8 cellular contexts compared by ENCODE assay signal in genomic region chr12:56158029-56158925, GRCh38. TPM values are rescaled to one million over a fixed set of nuclear protein-coding genes. Genes with fewer than 3 reads are reported as not detected.
DNase-seq lines count a peak whose midpoint lies in the region; ATAC-seq and TF ChIP-seq lines count a peak whose summit lies in the region.

Gene MYL6 (plus strand): TSS chr12:56158359. CDS start chr12:56158402, 43 bp downstream.

- DNase-seq in NCI-H1417 (lab: John Stamatoyannopoulos, UW) (peak; percentile 96 to 99 (median 99)), SW 1271 (lab: John Stamatoyannopoulos, UW) (peak; percentile 92 to 98), cardiac septum (ENCODE audit: low spot score) (peak; percentile 99), trophoblast cell (peak; percentile 97 to 99), transverse colon (peak; percentile 97)
- DNase-seq in activated naive CD8-positive, alpha-beta T cell treated with anti-CD3 and anti-CD28 coated beads, Interleukin-2, amount 50 U/mL, for 24 hours: peak; percentile 90

- peak within 1 kb of the TSS; percentile 97 for H2BK5ac ChIP-seq in trophoblast cell (ENCODE audit: low read depth, low read length, poor library complexity)

- peaks cover 19% of the 10 kb centered on the region for H3K79me2 ChIP-seq in trophoblast cell (ENCODE audit: control insufficient read depth, insufficient read depth, low read length, poor library complexity)

- no peaks in the 10 kb centered on the region for H3K27me3 Mint-ChIP-seq in activated naive CD8-positive, alpha-beta T cell treated with anti-CD3 and anti-CD28 coated beads, Interleukin-2, amount 50 U/mL, for 24 hours

- no peak for TF ChIP-seq EP300 in transverse colon (IDR thresholded peaks at IDR 0.05; ENCODE audit: low read depth)

- H3K9me3 ChIP-seq in trophoblast cell (ENCODE audit: insufficient read depth, low read depth, low read length) (peaks cover 4% of the 10 kb centered on the region), transverse colon (no peaks in the 10 kb centered on the region)

- peak within 1 kb of the TSS; percentile 100 for H2AK5ac ChIP-seq in trophoblast cell (ENCODE audit: low read length)

- intact Hi-C loops in cardiac septum (cut with DNase I) (loop anchor here (2.0 kb wide), 3 partner anchors 31 to 39 kb away; partner anchors contain the start of genes SMARCC2 and ZC3H10), transverse colon (cut with DNase I; ENCODE audit: low total_unique reads) (loop anchor here (2.0 kb wide), 1 partner anchor 31 kb away; no protein-coding TSS in a partner anchor)

- peak within 1 kb of the TSS; percentile 32 for H2AFZ ChIP-seq in trophoblast cell (ENCODE audit: insufficient read depth, low read length, poor library complexity)

- in situ Hi-C loops in transverse colon (cut with MboI; ENCODE audit: low pct_ligation_motif_present in 1 of 4, low pct_unique_long_range_greater_than_20kb in 1 of 4, low sequenced_read_pairs in 3 of 4): no loop called here

- peak; percentile 68 for ATAC-seq in HG02763 (IDR thresholded peaks at IDR 0.05; ENCODE audit: unreplicated experiment)
- ATAC-seq in activated naive CD8-positive, alpha-beta T cell treated with anti-CD3 and anti-CD28 coated beads, Interleukin-2, amount 50 U/mL, for 24 hours: peak; percentile 87

- peak within 1 kb of the TSS; percentile 99 for H3K14ac ChIP-seq in trophoblast cell (ENCODE audit: low read length)

- peak within 1 kb of the TSS; percentile 96 for H3K4me3 Mint-ChIP-seq in activated naive CD8-positive, alpha-beta T cell treated with anti-CD3 and anti-CD28 coated beads, Interleukin-2, amount 50 U/mL, for 24 hours

- peaks cover 40 to 53% of the 10 kb centered on the region in 2 experiments for H3K36me3 ChIP-seq in trophoblast cell (ENCODE audit: control insufficient read depth in 1 of 2, insufficient read depth in 2 of 2, low read length in 2 of 2)
- H3K36me3 ChIP-seq in transverse colon: peaks cover 0 to 32% (median 11%) of the 10 kb centered on the region in 4 donors

- H3K4me3 ChIP-seq in trophoblast cell (ENCODE audit: low read depth, low read length) (peak within 1 kb of the TSS; percentile 96), transverse colon (peak within 1 kb of the TSS; percentile 77 to 94 (median 84))

- H3K36me3 Mint-ChIP-seq in activated naive CD8-positive, alpha-beta T cell treated with anti-CD3 and anti-CD28 coated beads, Interleukin-2, amount 50 U/mL, for 24 hours (ENCODE audit: low read depth): peaks cover 46% of the 10 kb centered on the region

- no peak within 1 kb of the TSS for H2BK12ac ChIP-seq in trophoblast cell (ENCODE audit: low read length)

- peak within 1 kb of the TSS; percentile 95 for H4K12ac ChIP-seq in trophoblast cell (ENCODE audit: low read depth, low read length)

- H2BK120ac ChIP-seq in trophoblast cell (ENCODE audit: insufficient read depth, low read length, poor library complexity): peak within 1 kb of the TSS; percentile 92

- peaks cover 53% of the 10 kb centered on the region for H3K4me1 Mint-ChIP-seq in activated naive CD8-positive, alpha-beta T cell treated with anti-CD3 and anti-CD28 coated beads, Interleukin-2, amount 50 U/mL, for 24 hours

- H3K9ac ChIP-seq in trophoblast cell (ENCODE audit: low read length): peak within 1 kb of the TSS; percentile 100

- H3K27ac ChIP-seq in trophoblast cell (ENCODE audit: low read depth, low read length): peak within 1 kb of the TSS; percentile 72
- H3K27ac ChIP-seq in transverse colon: peak within 1 kb of the TSS; percentile 94 to 100 (median 98)

- H3K18ac ChIP-seq in trophoblast cell (ENCODE audit: low read length): peak within 1 kb of the TSS; percentile 98

- no peak within 1 kb of the TSS for H3K23ac ChIP-seq in trophoblast cell (ENCODE audit: low read length)

- TF ChIP-seq POLR2A in GM10847 (IDR thresholded peaks at IDR 0.05; ENCODE audit: extremely low read depth, insufficient read length) (peak; percentile 98), transverse colon (IDR thresholded peaks at IDR 0.05) (peak; percentile 100)

- H3K27me3 ChIP-seq in trophoblast cell (ENCODE audit: insufficient read depth, low read length) (no peaks in the 10 kb centered on the region), transverse colon (no peaks in the 10 kb centered on the region)

- peak within 1 kb of the TSS; percentile 98 for H4K91ac ChIP-seq in trophoblast cell (ENCODE audit: low read depth, low read length)

- no peak for TF ChIP-seq CTCF in transverse colon (IDR thresholded peaks at IDR 0.05)

- H3K4me2 ChIP-seq in trophoblast cell (ENCODE audit: low read length): peak within 1 kb of the TSS; percentile 83

- peak within 1 kb of the TSS; percentile 96 for H3K27ac Mint-ChIP-seq in activated naive CD8-positive, alpha-beta T cell treated with anti-CD3 and anti-CD28 coated beads, Interleukin-2, amount 50 U/mL, for 24 hours

- no peaks in the 10 kb centered on the region for H3K9me3 Mint-ChIP-seq in activated naive CD8-positive, alpha-beta T cell treated with anti-CD3 and anti-CD28 coated beads, Interleukin-2, amount 50 U/mL, for 24 hours

- H4K8ac ChIP-seq in trophoblast cell (ENCODE audit: low read depth, low read length): peak within 1 kb of the TSS; percentile 95

- no CpG with 5 or more reads among the region's 30 CpGs for WGBS in trophoblast cell (ENCODE audit: extremely low coverage, insufficient coverage, insufficient read length)
- 0 to 2% methylated on average over 1 to 25 of the region's 30 CpGs for WGBS in transverse colon (ENCODE audit: low coverage in 1 of 2), 2 donors

- H3K4ac ChIP-seq in trophoblast cell (ENCODE audit: low read depth, low read length): peak within 1 kb of the TSS; percentile 100

- peaks cover 25 to 27% of the 10 kb centered on the region in 2 experiments for H3K4me1 ChIP-seq in trophoblast cell (ENCODE audit: control insufficient read depth in 1 of 2, insufficient read depth in 2 of 2, low read length in 2 of 2)
- peaks cover 9 to 47% (median 38%) of the 10 kb centered on the region in 4 donors for H3K4me1 ChIP-seq in transverse colon

- peaks cover 15% of the 10 kb centered on the region for H3K79me1 ChIP-seq in trophoblast cell (ENCODE audit: low read length)

RNA-seq across cellular contexts. Expression of gene MYL6, which starts in this region (rescaled TPM):
- 792 TPM for total RNA-seq in cardiac septum
- 2,027 and 2,059 TPM in 2 replicates for polyA plus RNA-seq in trophoblast cell (2013)
- total RNA-seq in transverse colon: 1,000 to 10,000 TPM; 1,233 to 3,440 (median 2,458) TPM

Comparison
In these comparisons a context has a peak if more than half of its experiments do, and no peak if none do; other contexts are left out.
1. Peak in every context shown above with its lines: DNase-seq, ATAC-seq, H3K4me3 ChIP-seq and H3K27ac ChIP-seq.